Comparison of ENCODE assay signal across 25 cellular contexts in the genomic region with DNA sequence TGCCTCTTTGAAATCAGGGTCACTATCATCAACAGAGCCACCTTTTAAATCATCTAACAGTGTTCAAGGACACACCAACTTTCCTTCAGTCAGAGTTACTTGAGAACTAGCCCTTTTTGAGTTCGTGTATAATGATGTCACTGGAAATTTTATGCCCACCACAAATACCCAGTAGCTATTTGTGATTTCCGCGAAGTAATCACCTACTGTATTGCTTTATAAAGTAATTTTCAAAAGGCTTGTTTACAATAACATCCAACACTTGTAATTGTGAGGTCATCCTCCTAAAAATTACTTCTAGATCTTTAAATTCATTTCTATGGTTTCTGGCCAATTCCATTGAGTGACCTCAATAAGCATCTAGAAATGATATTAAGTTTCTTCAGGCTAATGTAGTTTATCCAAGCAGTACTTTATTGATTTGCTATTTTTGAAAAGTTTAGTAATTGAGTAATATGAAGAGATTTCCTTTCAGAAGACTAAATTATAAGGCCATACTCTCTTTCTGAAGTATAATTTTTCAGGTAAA.
"Had no signal": no experiment of that assay in that cellular context is flagged by ENCODE, and none has a peak within 500 bp of the region (broad histone marks: within the 10 kb centered on the region; RNA-seq: fewer than 3 reads in every experiment).

No MANE protein-coding gene starts in this region.

- H3K36me3 ChIP-seq: gastrocnemius medialis, lower lobe of right lung, neural progenitor cell, sigmoid colon, tibial nerve, upper lobe of right lung, uterus had no signal

- ATAC-seq: effector memory CD8-positive, alpha-beta T cell; gastrocnemius medialis; left ventricle myocardium superior; lower lobe of right lung; mucosa of descending colon; natural killer cell treated with Interleukin-12 subunit alpha and Interleukin-12 subunit beta and Interleukin-15 and Interleukin-18, amount 100 ng/mL, for 72 hours; psoas muscle; right cardiac atrium; stimulated activated effector memory CD8-positive, alpha-beta T cell treated with anti-CD3 and anti-CD28 coated beads, Interleukin-12 subunit alpha, Interleukin-12 subunit beta, amount 100 ng/mL, for 72 hours; stimulated activated naive CD8-positive, alpha-beta T cell treated with anti-CD3 and anti-CD28 coated beads, Interleukin-15, Interleukin-2, amounts not matched to agents 100 U/mL and 50 U/mL, for 24 hours; upper lobe of right lung had no signal

- H2AFZ ChIP-seq: neural progenitor cell had no signal

- H3K27ac ChIP-seq: gastrocnemius medialis, lower lobe of right lung, neural progenitor cell, psoas muscle, sigmoid colon, testis, upper lobe of right lung, uterus had no signal

- H3K4me3 ChIP-seq: gastrocnemius medialis, lower lobe of right lung, mucosa of descending colon, neural progenitor cell, psoas muscle, sigmoid colon, testis, tibial nerve, upper lobe of right lung, uterus had no signal

- DNase-seq: cortex of kidney; effector memory CD8-positive, alpha-beta T cell; foreskin fibroblast; gastrocnemius medialis; head of caudate nucleus; left ventricle myocardium superior; lower lobe of right lung; mucosa of descending colon; naive B cell; posterior cingulate gyrus; psoas muscle; right cardiac atrium; sigmoid colon; stimulated activated CD4-positive, alpha-beta T cell treated with anti-CD3 and anti-CD28 coated beads, Interleukin-2, amount 100 ng/mL, for 24 hours; stimulated activated CD4-positive, alpha-beta T cell treated with anti-CD3 and anti-CD28 coated beads, Interleukin-4, amount 100 ng/mL, for 24 hours; stimulated activated naive CD8-positive, alpha-beta T cell treated with anti-CD3 and anti-CD28 coated beads, Interleukin-15, Interleukin-2, amounts not matched to agents 100 U/mL and 50 U/mL, for 24 hours; substantia nigra; testis; upper lobe of right lung; uterus had no signal

- FAIRE-seq: keratinocyte had no signal

- H3K27me3 ChIP-seq: gastrocnemius medialis, neural progenitor cell, sigmoid colon, testis, tibial nerve, upper lobe of right lung, uterus had no signal

- H3K9me3 ChIP-seq: gastrocnemius medialis, lower lobe of right lung, mucosa of descending colon, psoas muscle, sigmoid colon, testis, tibial nerve, upper lobe of right lung, uterus had no signal

- H3K9ac ChIP-seq: neural progenitor cell had no signal

- H3K4me1 ChIP-seq: gastrocnemius medialis, psoas muscle, testis, upper lobe of right lung, uterus had no signal
